In the genomic region with DNA sequence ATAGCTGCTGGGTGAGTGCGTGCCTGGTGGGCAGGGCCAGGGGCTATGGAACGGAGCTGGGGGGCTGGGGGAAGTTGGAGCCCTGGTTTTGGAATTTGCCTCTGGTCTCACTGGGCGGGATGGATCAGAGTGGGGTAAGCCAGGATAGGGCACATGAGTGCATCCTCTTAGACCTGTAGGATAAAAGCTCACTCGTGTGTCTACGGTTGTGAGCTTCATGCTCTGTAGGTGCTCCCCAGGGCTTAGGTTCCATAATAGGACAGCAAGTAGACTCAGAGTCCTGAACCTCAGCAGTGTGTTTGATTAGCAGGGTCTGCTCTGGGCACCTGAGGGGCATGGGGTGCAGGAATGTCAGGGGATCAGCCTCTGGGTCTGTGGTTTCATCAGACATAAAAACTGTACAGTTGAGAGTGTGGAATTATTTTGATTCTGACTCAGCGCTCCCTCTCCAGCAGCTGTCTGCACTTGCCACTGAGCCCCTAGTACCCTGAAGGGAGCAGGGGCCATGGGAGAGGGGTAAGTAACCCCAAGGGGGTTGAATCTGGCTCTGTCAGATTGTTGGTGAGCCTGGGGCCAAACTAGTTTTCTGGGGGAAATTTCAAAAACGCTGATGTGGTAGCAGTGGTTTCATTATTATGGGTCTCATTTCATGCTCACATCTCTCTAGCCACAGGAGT, we compare ENCODE assay signal across 11 cellular contexts.
DNase-seq lines count a peak whose midpoint lies in the region; ATAC-seq, FAIRE-seq and TF ChIP-seq lines count a peak whose summit lies in the region.
"Had no signal": no experiment of that assay in that cellular context is flagged by ENCODE, and none has a peak within 500 bp of the region (broad histone marks: within the 10 kb centered on the region; RNA-seq: fewer than 3 reads in every experiment).

No MANE protein-coding gene starts in this region.

- H4K20me1 ChIP-seq in KMS-11 (ENCODE audit: insufficient read depth) = 0 out of 2 replicates have a peak, but pooled peaks cover 6% of the 10 kb centered on the region

- TF ChIP-seq POLR2A in A549 (IDR thresholded peaks at IDR 0.05; ENCODE audit: low read length) = no peak
- no peak for TF ChIP-seq POLR2A in erythroblast (IDR thresholded peaks at IDR 0.05; ENCODE audit: low read length)

- FAIRE-seq in A549 (lab: Jason Lieb, UNC) = no peak

- no peak overlapping the region for H3K9ac ChIP-seq in KMS-11

- no peak for TF ChIP-seq EP300 in A549 (IDR thresholded peaks at IDR 0.05)

- peak; percentile 35 to 64; a peak in 5 of 6 replicates for ATAC-seq in A549
- peak; percentile 34 for ATAC-seq in GM18517 (IDR thresholded peaks at IDR 0.05; ENCODE audit: unreplicated experiment)
- ATAC-seq in HG02571 (IDR thresholded peaks at IDR 0.05; ENCODE audit: unreplicated experiment) = no peak
- no peak for ATAC-seq in omental fat pad (ENCODE audit: low FRiP score)

- TF ChIP-seq RAD21 in A549 (conservative IDR thresholded peaks at IDR 0.05 in 1 of 2, IDR thresholded peaks at IDR 0.05 in 1 of 2) = no peak

- H3K27ac ChIP-seq in A549 = peak overlapping the region; percentile 81 to 97
- H3K27ac ChIP-seq in KMS-11 = no peak overlapping the region
- H3K27ac ChIP-seq: epithelial cell of prostate had no signal

- CTCF ChIA-PET in A549 (lab: Yijun Ruan, JAX) = interaction anchor here (0.6 to 14.5 kb wide), 9 partner anchors 19 to 210 kb away, joined by 3 to 140 read pairs (median 4); a partner anchor contains a TSS

- H3K27me3 ChIP-seq in KMS-11 (ENCODE audit: insufficient read depth, low read depth) = peaks cover 74% of the 10 kb centered on the region

- no peak overlapping the region for H2AFZ ChIP-seq in KMS-11 (ENCODE audit: low read depth)

- H3K36me3 ChIP-seq in KMS-11 (ENCODE audit: insufficient read depth) = no peaks in the 10 kb centered on the region

- WGBS in A549 (ENCODE audit: missing lambda C conversion rate) = 67% methylated on average over 7 of the region's 7 CpGs

- peak overlapping the region; percentile 77 for H3K4me2 ChIP-seq in A549
- peak overlapping the region; percentile 77; the same call in 1 of the 2 replicates for H3K4me2 ChIP-seq in KMS-11

- POLR2A ChIA-PET in A549 (lab: Yijun Ruan, JAX) = no interaction called here

- TF ChIP-seq CTCF in A549 (IDR thresholded peaks at IDR 0.05) (no peak), KMS-11 (conservative IDR thresholded peaks at IDR 0.05; ENCODE audit: low read depth, low read length) (no peak), omental fat pad (IDR thresholded peaks at IDR 0.05) (no peak)

- H3K4me1 ChIP-seq in A549 (peaks cover 89% of the 10 kb centered on the region), KMS-11 (ENCODE audit: low read depth, poor library complexity, severe bottlenecking) (peaks cover 44% of the 10 kb centered on the region)

- H3K79me2 ChIP-seq in KMS-11 (ENCODE audit: insufficient read depth, low read depth) = no peaks in the 10 kb centered on the region

- no peaks in the 10 kb centered on the region for H3K9me3 ChIP-seq in A549

- H3K4me3 ChIP-seq in A549 (0 out of 3 replicates have a peak overlapping the region, but pooled peaks have one; percentile 3), KMS-11 (IDR thresholded peaks at IDR 0.05; ENCODE audit: insufficient read depth, low read depth, low read length) (no peak overlapping the region)

- no peak for DNase-seq in A549 (ENCODE audit: low read depth in 1 of 2, low spot score in 1 of 2)
- peak; percentile 58 to 68 for DNase-seq in erythroblast (lab: John Stamatoyannopoulos, UW)
- DNase-seq in NCI-H2029 (lab: John Stamatoyannopoulos, UW) = no peak
- no peak for DNase-seq in omental fat pad (ENCODE audit: low spot score)
- DNase-seq in stimulated activated naive CD4-positive, alpha-beta T cell treated with Interleukin-2 at 50 U/mL for 16 hours (lab: John Stamatoyannopoulos, UW) = no peak
- DNase-seq: activated effector memory CD4-positive, alpha-beta T cell treated with Interleukin-2 at 50 U/mL for 16 hours; CD8-positive, alpha-beta memory T cell had no signal

TF ChIP-seq in A549, 52 proteins besides CTCF, POLR2A, EP300 and RAD21:
- no peak for TF ChIP-seq GATA3 (IDR thresholded peaks at IDR 0.05; ENCODE audit: borderline replicate concordance)
- TF ChIP-seq PHF8 (IDR thresholded peaks at IDR 0.05; ENCODE audit: borderline replicate concordance, low read depth) = no peak
- TF ChIP-seq, protein P1, sequence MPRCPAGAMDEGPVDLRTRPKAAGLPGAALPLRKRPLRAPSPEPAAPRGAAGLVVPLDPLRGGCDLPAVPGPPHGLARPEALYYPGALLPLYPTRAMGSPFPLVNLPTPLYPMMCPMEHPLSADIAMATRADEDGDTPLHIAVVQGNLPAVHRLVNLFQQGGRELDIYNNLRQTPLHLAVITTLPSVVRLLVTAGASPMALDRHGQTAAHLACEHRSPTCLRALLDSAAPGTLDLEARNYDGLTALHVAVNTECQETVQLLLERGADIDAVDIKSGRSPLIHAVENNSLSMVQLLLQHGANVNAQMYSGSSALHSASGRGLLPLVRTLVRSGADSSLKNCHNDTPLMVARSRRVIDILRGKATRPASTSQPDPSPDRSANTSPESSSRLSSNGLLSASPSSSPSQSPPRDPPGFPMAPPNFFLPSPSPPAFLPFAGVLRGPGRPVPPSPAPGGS (IDR thresholded peaks at IDR 0.05) = 0 out of 3 replicates have a peak, but pooled peaks have one; percentile 12
- TF ChIP-seq FOSB (CRISPR knock-in tag; IDR thresholded peaks at IDR 0.05) = no peak
- TF ChIP-seq NR3C1 (IDR thresholded peaks at IDR 0.05) = no peak
- TF ChIP-seq TFCP2L1 (CRISPR knock-in tag; IDR thresholded peaks at IDR 0.05) = no peak
- TF ChIP-seq JUN (IDR thresholded peaks at IDR 0.05) = peak in 1 of 2 experiments; percentile 40; a peak in 1 of 5 replicates
- TF ChIP-seq MAFK (IDR thresholded peaks at IDR 0.05; ENCODE audit: partially characterized antibody) = peak; percentile 16
- no peak for TF ChIP-seq NPAS2 (CRISPR knock-in tag; IDR thresholded peaks at IDR 0.05; ENCODE audit: borderline replicate concordance)
- TF ChIP-seq HOXA7 (CRISPR knock-in tag; IDR thresholded peaks at IDR 0.05) = no peak
- TF ChIP-seq, protein P2, sequence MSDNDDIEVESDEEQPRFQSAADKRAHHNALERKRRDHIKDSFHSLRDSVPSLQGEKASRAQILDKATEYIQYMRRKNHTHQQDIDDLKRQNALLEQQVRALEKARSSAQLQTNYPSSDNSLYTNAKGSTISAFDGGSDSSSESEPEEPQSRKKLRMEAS (IDR thresholded peaks at IDR 0.05) = no peak
TF ChIP-seq in A549: peak in this region for 3.

Comparison
In these comparisons a context has a peak if more than half of its experiments do, and no peak if none do; other contexts are left out.
1. ATAC-seq: peak in A549 (2 of 2) and GM18517 (single experiment); none in HG02571 (single experiment) and omental fat pad (single experiment).
2. DNase-seq: peak in erythroblast (2 of 2); none in A549 (0 of 2), NCI-H2029 (single experiment), omental fat pad (single experiment) and stimulated activated naive CD4-positive, alpha-beta T cell treated with Interleukin-2 at 50 U/mL for 16 hours (single experiment).